In genomic region chr2:40497251-40497859, GRCh38 we compare ENCODE assay signal across 1 cellular context.
TF ChIP-seq lines count a peak whose summit lies in the region.

No MANE protein-coding gene starts in this region.

TF ChIP-seq in HepG2, 621 proteins besides CTCF, POLR2A, EP300 and RAD21:
- TF ChIP-seq, protein P1, sequence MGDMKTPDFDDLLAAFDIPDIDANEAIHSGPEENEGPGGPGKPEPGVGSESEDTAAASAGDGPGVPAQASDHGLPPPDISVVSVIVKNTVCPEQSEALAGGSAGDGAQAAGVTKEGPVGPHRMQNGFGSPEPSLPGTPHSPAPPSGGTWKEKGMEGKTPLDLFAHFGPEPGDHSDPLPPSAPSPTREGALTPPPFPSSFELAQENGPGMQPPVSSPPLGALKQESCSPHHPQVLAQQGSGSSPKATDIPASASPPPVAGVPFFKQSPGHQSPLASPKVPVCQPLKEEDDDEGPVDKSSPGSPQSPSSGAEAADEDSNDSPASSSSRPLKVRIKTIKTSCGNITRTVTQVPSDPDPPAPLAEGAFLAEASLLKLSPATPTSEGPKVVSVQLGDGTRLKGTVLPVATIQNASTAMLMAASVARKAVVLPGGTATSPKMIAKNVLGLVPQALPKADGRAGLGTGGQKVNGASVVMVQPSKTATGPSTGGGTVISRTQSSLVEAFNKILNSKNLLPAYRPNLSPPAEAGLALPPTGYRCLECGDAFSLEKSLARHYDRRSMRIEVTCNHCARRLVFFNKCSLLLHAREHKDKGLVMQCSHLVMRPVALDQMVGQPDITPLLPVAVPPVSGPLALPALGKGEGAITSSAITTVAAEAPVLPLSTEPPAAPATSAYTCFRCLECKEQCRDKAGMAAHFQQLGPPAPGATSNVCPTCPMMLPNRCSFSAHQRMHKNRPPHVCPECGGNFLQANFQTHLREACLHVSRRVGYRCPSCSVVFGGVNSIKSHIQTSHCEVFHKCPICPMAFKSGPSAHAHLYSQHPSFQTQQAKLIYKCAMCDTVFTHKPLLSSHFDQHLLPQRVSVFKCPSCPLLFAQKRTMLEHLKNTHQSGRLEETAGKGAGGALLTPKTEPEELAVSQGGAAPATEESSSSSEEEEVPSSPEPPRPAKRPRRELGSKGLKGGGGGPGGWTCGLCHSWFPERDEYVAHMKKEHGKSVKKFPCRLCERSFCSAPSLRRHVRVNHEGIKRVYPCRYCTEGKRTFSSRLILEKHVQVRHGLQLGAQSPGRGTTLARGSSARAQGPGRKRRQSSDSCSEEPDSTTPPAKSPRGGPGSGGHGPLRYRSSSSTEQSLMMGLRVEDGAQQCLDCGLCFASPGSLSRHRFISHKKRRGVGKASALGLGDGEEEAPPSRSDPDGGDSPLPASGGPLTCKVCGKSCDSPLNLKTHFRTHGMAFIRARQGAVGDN (CRISPR knock-in tag; IDR thresholded peaks at IDR 0.05): no peak
- TF ChIP-seq ZBTB7B (CRISPR knock-in tag; IDR thresholded peaks at IDR 0.05): no peak
- no peak for TF ChIP-seq KLF9 (CRISPR knock-in tag; IDR thresholded peaks at IDR 0.05; ENCODE audit: low read depth)
- no peak for TF ChIP-seq ZSCAN30 (CRISPR knock-in tag; IDR thresholded peaks at IDR 0.05)
- no peak for TF ChIP-seq MTF2 (CRISPR knock-in tag; IDR thresholded peaks at IDR 0.05; ENCODE audit: borderline replicate concordance)
- TF ChIP-seq ZNF235 (CRISPR knock-in tag; IDR thresholded peaks at IDR 0.05; ENCODE audit: borderline replicate concordance): no peak
- no peak for TF ChIP-seq ZNF451 (CRISPR knock-in tag; IDR thresholded peaks at IDR 0.05)
- TF ChIP-seq, protein P2, sequence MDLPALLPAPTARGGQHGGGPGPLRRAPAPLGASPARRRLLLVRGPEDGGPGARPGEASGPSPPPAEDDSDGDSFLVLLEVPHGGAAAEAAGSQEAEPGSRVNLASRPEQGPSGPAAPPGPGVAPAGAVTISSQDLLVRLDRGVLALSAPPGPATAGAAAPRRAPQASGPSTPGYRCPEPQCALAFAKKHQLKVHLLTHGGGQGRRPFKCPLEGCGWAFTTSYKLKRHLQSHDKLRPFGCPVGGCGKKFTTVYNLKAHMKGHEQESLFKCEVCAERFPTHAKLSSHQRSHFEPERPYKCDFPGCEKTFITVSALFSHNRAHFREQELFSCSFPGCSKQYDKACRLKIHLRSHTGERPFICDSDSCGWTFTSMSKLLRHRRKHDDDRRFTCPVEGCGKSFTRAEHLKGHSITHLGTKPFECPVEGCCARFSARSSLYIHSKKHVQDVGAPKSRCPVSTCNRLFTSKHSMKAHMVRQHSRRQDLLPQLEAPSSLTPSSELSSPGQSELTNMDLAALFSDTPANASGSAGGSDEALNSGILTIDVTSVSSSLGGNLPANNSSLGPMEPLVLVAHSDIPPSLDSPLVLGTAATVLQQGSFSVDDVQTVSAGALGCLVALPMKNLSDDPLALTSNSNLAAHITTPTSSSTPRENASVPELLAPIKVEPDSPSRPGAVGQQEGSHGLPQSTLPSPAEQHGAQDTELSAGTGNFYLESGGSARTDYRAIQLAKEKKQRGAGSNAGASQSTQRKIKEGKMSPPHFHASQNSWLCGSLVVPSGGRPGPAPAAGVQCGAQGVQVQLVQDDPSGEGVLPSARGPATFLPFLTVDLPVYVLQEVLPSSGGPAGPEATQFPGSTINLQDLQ (CRISPR knock-in tag; IDR thresholded peaks at IDR 0.05): no peak
- no peak for TF ChIP-seq ZSCAN22 (CRISPR knock-in tag; IDR thresholded peaks at IDR 0.05)
- TF ChIP-seq BRF2 (CRISPR knock-in tag; IDR thresholded peaks at IDR 0.05): no peak
- TF ChIP-seq TOE1 (CRISPR knock-in tag; IDR thresholded peaks at IDR 0.05): no peak
- TF ChIP-seq KLF13 (CRISPR knock-in tag; IDR thresholded peaks at IDR 0.05): no peak
TF ChIP-seq in HepG2: peak in this region for 0.
